ENCODE assay signal across 25 cellular contexts in the genomic region with DNA sequence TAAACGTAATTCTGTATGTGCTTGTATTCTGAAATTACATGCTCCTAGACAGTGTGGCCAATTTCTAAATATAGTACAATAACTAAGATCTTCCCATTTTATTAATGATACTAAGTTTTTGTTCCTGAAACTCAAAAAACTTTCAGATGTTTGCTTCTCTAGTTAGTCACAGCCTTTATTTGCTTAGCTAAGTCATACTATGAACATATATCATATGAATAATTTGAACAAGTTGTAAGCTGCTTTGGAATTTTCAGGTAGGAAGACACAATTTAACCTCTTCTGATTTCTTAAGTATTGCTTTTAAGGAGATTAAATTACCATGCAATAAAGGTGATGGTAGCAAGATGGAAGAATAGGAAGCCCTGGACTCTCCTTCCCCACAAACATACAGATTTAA.
"Had no signal": no experiment of that assay in that cellular context is flagged by ENCODE, and none has a peak within 500 bp of the region (broad histone marks: within the 10 kb centered on the region; RNA-seq: fewer than 3 reads in every experiment).

No MANE protein-coding gene starts in this region.

- H3K27me3 Mint-ChIP-seq: dendritic cell treated with granulocyte-macrophage colony-stimulating factor and Interleukin-4, amounts not matched to agents 40 ng/mL and 50 ng/mL, for 4 days had no signal

- H3K36me3 Mint-ChIP-seq: mesothelial cell of epicardium had no signal

- H3K4me3 ChIP-seq: colonic mucosa, esophagus squamous epithelium, gastrocnemius medialis, heart right ventricle, left lung, lower lobe of right lung, mucosa of descending colon had no signal

- H3K9me3 ChIP-seq: colonic mucosa, gastrocnemius medialis, lower lobe of right lung had no signal

- H3K27me3 ChIP-seq: colonic mucosa, esophagus squamous epithelium, gastrocnemius medialis, heart right ventricle, left lung had no signal

- H3K27ac Mint-ChIP-seq: dendritic cell treated with granulocyte-macrophage colony-stimulating factor and Interleukin-4, amounts not matched to agents 40 ng/mL and 50 ng/mL, for 4 days; effector memory CD8-positive, alpha-beta T cell; endodermal cell; mesothelial cell of epicardium; naive B cell; naive thymus-derived CD8-positive, alpha-beta T cell had no signal

- H3K4me1 ChIP-seq: colonic mucosa, esophagus squamous epithelium, gastrocnemius medialis, heart right ventricle, left lung, lower lobe of right lung had no signal

- H3K4me1 Mint-ChIP-seq: endodermal cell; mesothelial cell of epicardium; naive B cell; naive thymus-derived CD8-positive, alpha-beta T cell had no signal

- H3K27ac ChIP-seq: colonic mucosa, esophagus squamous epithelium, gastrocnemius medialis, heart right ventricle, left lung, lower lobe of right lung had no signal

- H3K36me3 ChIP-seq: colonic mucosa, esophagus squamous epithelium, gastrocnemius medialis, heart right ventricle, left lung, lower lobe of right lung had no signal

- DNase-seq: colonic mucosa; cortex of kidney; effector CD8-positive, alpha-beta T cell; effector memory CD8-positive, alpha-beta T cell; endodermal cell; erythroblast; esophagus squamous epithelium; foreskin fibroblast; foreskin melanocyte; gastrocnemius medialis; glutamatergic neuron; head of caudate nucleus; heart right ventricle; hippocampal formation; left cardiac atrium; left lung; left ventricle myocardium superior; lower lobe of right lung; mesenchymal stem cell; mucosa of descending colon; naive B cell; naive thymus-derived CD8-positive, alpha-beta T cell had no signal

- H3K4me3 Mint-ChIP-seq: dendritic cell treated with granulocyte-macrophage colony-stimulating factor and Interleukin-4, amounts not matched to agents 40 ng/mL and 50 ng/mL, for 4 days; effector memory CD8-positive, alpha-beta T cell; endodermal cell; mesothelial cell of epicardium; naive B cell; naive thymus-derived CD8-positive, alpha-beta T cell had no signal

- ATAC-seq: effector memory CD8-positive, alpha-beta T cell; esophagus mucosa; gastrocnemius medialis; heart right ventricle; left cardiac atrium; left lung; left ventricle myocardium superior; lower lobe of right lung; mucosa of descending colon; naive thymus-derived CD8-positive, alpha-beta T cell had no signal
